ENCODE assay signal across 12 cellular contexts in the genomic region with DNA sequence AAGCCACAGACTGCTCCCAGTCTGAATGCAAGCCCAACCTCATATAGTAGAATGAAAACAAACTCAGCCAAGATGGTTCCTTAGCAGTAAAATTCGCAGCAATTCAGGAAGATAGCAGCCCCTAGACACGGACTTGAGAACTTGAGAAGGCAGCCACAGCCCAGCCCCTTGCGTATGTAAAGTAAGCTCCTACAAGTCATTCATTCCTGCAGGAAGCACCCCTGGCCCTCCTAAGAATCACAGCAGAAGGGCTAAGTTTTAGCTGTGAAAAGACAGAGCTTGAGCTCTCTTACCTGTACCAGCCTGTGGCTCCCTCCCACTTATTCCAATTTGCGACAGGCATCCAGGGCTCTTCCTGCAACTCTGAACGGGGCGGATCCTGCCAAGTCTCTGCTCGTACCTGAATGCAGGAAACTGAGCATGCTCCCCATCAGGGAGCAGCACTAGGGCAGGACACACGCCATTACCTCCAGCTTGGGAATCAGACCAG.
DNase-seq lines count a peak whose midpoint lies in the region; ATAC-seq, FAIRE-seq and TF ChIP-seq lines count a peak whose summit lies in the region.
"Had no signal": no experiment of that assay in that cellular context is flagged by ENCODE, and none has a peak within 500 bp of the region (broad histone marks: within the 10 kb centered on the region; RNA-seq: fewer than 3 reads in every experiment).

No MANE protein-coding gene starts in this region.

- H3K9me3 ChIP-seq in pancreas: no peaks in the 10 kb centered on the region
- no peaks in the 10 kb centered on the region for H3K9me3 ChIP-seq in WERI-Rb-1 (ENCODE audit: severe bottlenecking)

- TF ChIP-seq CTCF in VCaP (conservative IDR thresholded peaks at IDR 0.05) (no peak), pancreas (IDR thresholded peaks at IDR 0.05) (no peak), WERI-Rb-1 (IDR thresholded peaks at IDR 0.05; ENCODE audit: low read depth, low read length) (no peak)

- intact Hi-C loops in pancreas (cut with DNase I): no loop called here

- peak in 3 of 4 donors; percentile 36 to 68 (median 66) for ATAC-seq in pancreas

- peak; percentile 64 for DNase-seq in H7
- DNase-seq in iPS DF 19.7 (ENCODE audit: low read depth, low spot score): peak; percentile 85
- DNase-seq in pancreas: no peak
- no peak for DNase-seq in NCI-H1436 treated with DMSO at 0.1 percent for 48 hours (lab: John Stamatoyannopoulos, UW)
- DNase-seq in COR-L47 (lab: John Stamatoyannopoulos, UW): no peak
- DNase-seq in HuH-7 (ENCODE audit: low spot score): no peak
- DNase-seq in WERI-Rb-1: no peak
- DNase-seq: activated B cell treated with CpG ODN at 0.5 μM for 24 hours, NCI-H446 treated with DMSO at 0.1 percent for 48 hours, retina, Right ventricle myocardium superior had no signal

- no peak for FAIRE-seq in pancreas (lab: Jason Lieb, UNC)

- H3K27me3 ChIP-seq in H7 (ENCODE audit: control insufficient read depth, insufficient read depth, low read length): no peaks in the 10 kb centered on the region
- H3K27me3 ChIP-seq in pancreas: no peaks in the 10 kb centered on the region
- no peaks in the 10 kb centered on the region for H3K27me3 ChIP-seq in WERI-Rb-1 (ENCODE audit: insufficient read depth, low read depth, severe bottlenecking)

- 64 to 66% methylated on average over 8 of the region's 8 CpGs for WGBS in pancreas, 2 donors

- peaks cover 0 to 7% (median 6%) of the 10 kb centered on the region in 3 donors for H3K4me1 ChIP-seq in pancreas

- H3K27ac ChIP-seq in VCaP: peak overlapping the region; percentile 76
- no peak overlapping the region for H3K27ac ChIP-seq in pancreas
- H3K27ac ChIP-seq in WERI-Rb-1: no peak overlapping the region

- H3K4me3 ChIP-seq in H7 (ENCODE audit: insufficient read depth, low read depth, low read length) (no peak overlapping the region), pancreas (no peak overlapping the region), WERI-Rb-1 (ENCODE audit: low read depth, low read length) (no peak overlapping the region)

- H3K36me3 ChIP-seq in H7 (replicated peaks; ENCODE audit: control insufficient read depth, insufficient read depth, low read length) (no peaks in the 10 kb centered on the region), pancreas (no peaks in the 10 kb centered on the region), WERI-Rb-1 (no peaks in the 10 kb centered on the region)

Comparison
In these comparisons a context has a peak if more than half of its experiments do, and no peak if none do; other contexts are left out.
1. DNase-seq: peak in H7 (single experiment) and iPS DF 19.7 (single experiment); none in pancreas (0 of 6), NCI-H1436 treated with DMSO at 0.1 percent for 48 hours (single experiment), COR-L47 (single experiment), HuH-7 (single experiment) and WERI-Rb-1 (single experiment).